ENCODE assay signal across 8 cellular contexts in the genomic region with DNA sequence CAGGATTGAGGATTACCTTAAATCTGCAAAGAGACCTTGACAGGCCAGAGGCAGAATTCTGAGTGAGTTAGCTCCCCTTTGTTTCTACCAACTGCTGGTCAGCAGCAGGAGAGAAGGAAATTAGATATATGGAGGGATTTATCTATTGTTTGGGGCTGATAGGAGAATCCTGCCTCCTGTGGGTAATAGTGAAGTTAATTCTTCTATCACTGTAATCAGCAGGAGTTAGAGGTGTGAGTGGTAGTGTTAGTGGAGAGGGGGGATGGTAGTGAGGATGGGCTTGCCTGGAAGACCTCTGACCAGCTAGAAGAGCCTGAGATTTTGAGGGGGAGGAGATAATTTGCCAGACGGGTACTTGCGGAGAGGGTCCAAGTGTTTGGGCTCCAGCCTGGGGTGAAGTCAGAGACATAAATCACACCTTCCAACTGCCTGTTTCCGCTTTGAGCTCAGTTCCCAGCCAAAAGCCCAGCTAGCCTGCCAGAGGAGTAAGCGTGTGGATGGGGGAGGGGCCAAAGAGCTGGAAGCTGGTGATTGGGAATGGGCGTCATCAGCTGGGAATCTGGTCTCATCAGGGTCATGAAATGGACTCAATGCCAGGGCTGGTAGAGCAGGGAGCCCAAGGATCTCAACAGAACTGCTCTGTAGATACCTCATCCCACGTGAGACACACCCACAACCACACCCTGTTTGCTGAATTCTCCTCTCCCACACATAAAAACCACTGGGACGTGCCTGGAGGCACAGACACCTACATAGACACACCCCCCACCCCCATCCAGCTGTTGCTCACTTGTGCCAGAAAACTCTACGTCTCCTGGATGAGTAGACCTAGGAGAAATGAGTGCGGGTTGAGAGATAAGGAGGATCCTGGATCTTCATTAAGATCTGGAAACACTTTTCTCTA. TPM values are rescaled to one million over a fixed set of nuclear protein-coding genes. Genes with fewer than 3 reads are reported as not detected.
DNase-seq lines count a peak whose midpoint lies in the region; ATAC-seq and TF ChIP-seq lines count a peak whose summit lies in the region.

No MANE protein-coding gene starts in this region.

- H3K9me3 Mint-ChIP-seq in CD4-positive, alpha-beta T cell = no peaks in the 10 kb centered on the region
- no peaks in the 10 kb centered on the region for H3K9me3 Mint-ChIP-seq in CD8-positive, alpha-beta T cell

- no peak for TF ChIP-seq CTCF in AG04450 (IDR thresholded peaks at IDR 0.05; ENCODE audit: low read depth, low read length)
- TF ChIP-seq CTCF in CD4-positive, alpha-beta T cell (IDR thresholded peaks at IDR 0.05) = no peak
- TF ChIP-seq CTCF in CD8-positive, alpha-beta T cell (IDR thresholded peaks at IDR 0.05) = no peak

- H3K4me3 Mint-ChIP-seq in CD4-positive, alpha-beta T cell = no peak overlapping the region
- H3K4me3 Mint-ChIP-seq in CD8-positive, alpha-beta T cell = no peak overlapping the region

- H3K9me3 ChIP-seq in AG04450 (ENCODE audit: control insufficient read depth, insufficient read depth, low read length) (no peaks in the 10 kb centered on the region), duodenal mucosa (ENCODE audit: control insufficient read depth in 1 of 2, low read length in 2 of 2) (no peaks in the 10 kb centered on the region), muscle layer of colon (ENCODE audit: low read length) (no peaks in the 10 kb centered on the region)
- H3K9me3 ChIP-seq in CD4-positive, alpha-beta T cell (ENCODE audit: control insufficient read depth, low read length) = no peaks in the 10 kb centered on the region
- no peaks in the 10 kb centered on the region for H3K9me3 ChIP-seq in CD8-positive, alpha-beta T cell (ENCODE audit: low read length)

- no peaks in the 10 kb centered on the region for H3K27me3 ChIP-seq in AG04450 (ENCODE audit: control insufficient read depth, insufficient read depth, low read length)
- H3K27me3 ChIP-seq in duodenal mucosa (ENCODE audit: control insufficient read depth in 1 of 2, insufficient read depth in 2 of 2, low read length in 2 of 2) = peaks cover 4% of the 10 kb centered on the region in 2 donors
- H3K27me3 ChIP-seq in muscle layer of colon (ENCODE audit: control insufficient read depth in 1 of 2, insufficient read depth in 2 of 2, low read length in 2 of 2) = no peaks in the 10 kb centered on the region
- no peaks in the 10 kb centered on the region for H3K27me3 ChIP-seq in CD4-positive, alpha-beta T cell (ENCODE audit: control insufficient read depth, insufficient read depth, low read length)
- H3K27me3 ChIP-seq in CD8-positive, alpha-beta T cell (ENCODE audit: insufficient read depth, low read length) = no peaks in the 10 kb centered on the region

- H3K4me1 ChIP-seq in duodenal mucosa (ENCODE audit: control insufficient read depth in 1 of 2, insufficient read depth in 2 of 2, low read length in 2 of 2) (peaks cover 0 to 12% of the 10 kb centered on the region in 2 donors), muscle layer of colon (ENCODE audit: insufficient read depth, low read length) (peaks cover 48% of the 10 kb centered on the region)
- peaks cover 14% of the 10 kb centered on the region for H3K4me1 ChIP-seq in CD8-positive, alpha-beta T cell (ENCODE audit: insufficient read depth, low read length)

- H3K27ac ChIP-seq in AG04450 (ENCODE audit: low read depth, low read length) (no peak overlapping the region), duodenal mucosa (ENCODE audit: low read depth, low read length) (peak overlapping the region; percentile 37), muscle layer of colon (ENCODE audit: low read depth, low read length) (peak overlapping the region; percentile 93)
- H3K27ac ChIP-seq in CD4-positive, alpha-beta T cell (ENCODE audit: low read depth, low read length) = no peak overlapping the region
- no peak overlapping the region for H3K27ac ChIP-seq in CD8-positive, alpha-beta T cell (ENCODE audit: low read depth, low read length)

- H3K9ac ChIP-seq in duodenal mucosa (ENCODE audit: low read depth in 1 of 2, low read length in 2 of 2) (no peak overlapping the region), muscle layer of colon (ENCODE audit: low read length) (peak overlapping the region; percentile 12)

- H3K27me3 Mint-ChIP-seq in CD4-positive, alpha-beta T cell = no peaks in the 10 kb centered on the region
- H3K27me3 Mint-ChIP-seq in CD8-positive, alpha-beta T cell (ENCODE audit: low read depth) = no peaks in the 10 kb centered on the region

- CTCF ChIA-PET in AG04450 (lab: Charles Lee) = interaction anchor here (0.6 to 4.5 kb wide), 10 partner anchors 7 to 218 kb away, joined by 3 to 47 read pairs (median 4); a partner anchor contains a TSS
- CTCF ChIA-PET in CD4-positive, alpha-beta T cell (lab: Charles Lee) = interaction anchor here (0.6 to 4.3 kb wide), 2 partner anchors 33 to 115 kb away, joined by 3 to 21 read pairs; no protein-coding TSS in a partner anchor
- CTCF ChIA-PET in CD8-positive, alpha-beta T cell (lab: Charles Lee) = interaction anchor here (0.7 to 33.4 kb wide), 8 partner anchors 7 to 31 kb away, joined by 3 to 1006 read pairs (median 4); a partner anchor contains a TSS

- DNase-seq in AG04450 (ENCODE audit: low read depth, low spot score) (peak; percentile 16), LoVo (ENCODE audit: low spot score) (peak; percentile 57), glomerular visceral epithelial cell (ENCODE audit: extremely low spot score) (no peak), SK-N-DZ (ENCODE audit: low spot score) (no peak)
- no peak for DNase-seq in CD4-positive, alpha-beta T cell
- DNase-seq in CD8-positive, alpha-beta T cell = no peak

- intact Hi-C loops in CD4-positive, alpha-beta T cell (cut with DNase I, micrococcal nuclease) = no loop called here
- intact Hi-C loops in CD8-positive, alpha-beta T cell (cut with DNase I, micrococcal nuclease) = no loop called here

- H3K4me3 ChIP-seq in AG04450 (ENCODE audit: low read depth, low read length) (no peak overlapping the region), duodenal mucosa (ENCODE audit: low read depth in 1 of 2, low read length in 2 of 2) (no peak overlapping the region), muscle layer of colon (ENCODE audit: low read depth in 1 of 2, low read length in 2 of 2) (no peak overlapping the region)
- H3K4me3 ChIP-seq in CD8-positive, alpha-beta T cell (ENCODE audit: low read depth, low read length) = no peak overlapping the region

- no peaks in the 10 kb centered on the region for H3K36me3 ChIP-seq in duodenal mucosa (ENCODE audit: control insufficient read depth in 1 of 2, insufficient read depth in 2 of 2, low read length in 2 of 2)
- no peaks in the 10 kb centered on the region for H3K36me3 ChIP-seq in muscle layer of colon (ENCODE audit: insufficient read depth, low read length)
- no peaks in the 10 kb centered on the region for H3K36me3 ChIP-seq in CD8-positive, alpha-beta T cell (ENCODE audit: insufficient read depth, low read length)

- POLR2A ChIA-PET in AG04450 (lab: Yijun Ruan, JAX) = no interaction called here
- POLR2A ChIA-PET in CD4-positive, alpha-beta T cell (lab: Charles Lee) = interaction anchor here (0.6 to 1.1 kb wide), 4 partner anchors 19 to 33 kb away, joined by 3 to 4 read pairs (median 3); no protein-coding TSS in a partner anchor
- POLR2A ChIA-PET in CD8-positive, alpha-beta T cell (lab: Charles Lee) = interaction anchor here (3.0 kb wide), 1 partner anchor 32 kb away, joined by 13 read pairs; no protein-coding TSS in a partner anchor

- H3K4me1 Mint-ChIP-seq in CD4-positive, alpha-beta T cell (ENCODE audit: low read depth) = peaks cover 47% of the 10 kb centered on the region
- H3K4me1 Mint-ChIP-seq in CD8-positive, alpha-beta T cell (ENCODE audit: low read depth) = peaks cover 44% of the 10 kb centered on the region

- no peak for ATAC-seq in CD4-positive, alpha-beta T cell (ENCODE audit: poor library complexity)
- ATAC-seq in CD8-positive, alpha-beta T cell = no peak

- no peak overlapping the region for H3K27ac Mint-ChIP-seq in CD4-positive, alpha-beta T cell
- no peak overlapping the region for H3K27ac Mint-ChIP-seq in CD8-positive, alpha-beta T cell

- no peaks in the 10 kb centered on the region for H3K36me3 Mint-ChIP-seq in CD4-positive, alpha-beta T cell (ENCODE audit: low read depth)
- H3K36me3 Mint-ChIP-seq in CD8-positive, alpha-beta T cell = no peaks in the 10 kb centered on the region

RNA-seq across cellular contexts. Expression of a gene that starts 13.1 kb away (rescaled TPM):
- polyA plus RNA-seq in AG04450 (2011; rRNA removed) = 160 and 185 TPM in 2 replicates
- polyA minus RNA-seq in AG04450 (2011; rRNA and poly(A)+ RNA removed) = 241 and 280 TPM in 2 replicates
- 0.05 TPM in 1 of 2 replicates, not detected in the other for polyA plus RNA-seq in SK-N-DZ (2014; cell fraction: cytosol; rRNA removed)
- polyA plus RNA-seq in SK-N-DZ (2014; cell fraction: nucleus; rRNA removed) = 0.05 and 0.12 TPM in 2 replicates
- total RNA-seq in CD4-positive, alpha-beta T cell = 100 to 1,000 TPM; 143 to 159 TPM
- total RNA-seq in CD8-positive, alpha-beta T cell = 100 to 1,000 TPM; 115 to 125 TPM

RNA-seq across cellular contexts. Expression of a gene that starts 41.2 kb away (rescaled TPM):
- not detected in 2 replicates for polyA plus RNA-seq in AG04450 (2011; rRNA removed)
- polyA minus RNA-seq in AG04450 (2011; rRNA and poly(A)+ RNA removed) = not detected in 2 replicates
- 182 and 238 TPM in 2 replicates for polyA plus RNA-seq in SK-N-DZ (2014; cell fraction: cytosol; rRNA removed)
- 127 and 151 TPM in 2 replicates for polyA plus RNA-seq in SK-N-DZ (2014; cell fraction: nucleus; rRNA removed)
- total RNA-seq in CD4-positive, alpha-beta T cell = under 1 TPM in 1 of 2 experiments, not detected in 1; 0.58 TPM
- 1 to 10 TPM in 1 of 2 experiments, not detected in 1; 1.0 TPM for total RNA-seq in CD8-positive, alpha-beta T cell

RNA-seq across cellular contexts. Expression of a gene that starts 47.6 kb away (rescaled TPM):
- 1.5 and 2.8 TPM in 2 replicates for polyA plus RNA-seq in AG04450 (2011; rRNA removed)
- 2.9 and 3.1 TPM in 2 replicates for polyA minus RNA-seq in AG04450 (2011; rRNA and poly(A)+ RNA removed)
- 19.5 and 30.2 TPM in 2 replicates for polyA plus RNA-seq in SK-N-DZ (2014; cell fraction: cytosol; rRNA removed)
- 7.6 and 21.2 TPM in 2 replicates for polyA plus RNA-seq in SK-N-DZ (2014; cell fraction: nucleus; rRNA removed)
- 1 to 10 TPM; 3.8 to 4.7 TPM for total RNA-seq in CD4-positive, alpha-beta T cell
- total RNA-seq in CD8-positive, alpha-beta T cell = 1 to 10 TPM; 2.1 TPM

Comparison
In these comparisons a context has a peak if more than half of its experiments do, and no peak if none do; other contexts are left out.
1. DNase-seq: peak in AG04450 (single experiment) and LoVo (single experiment); none in glomerular visceral epithelial cell (single experiment), SK-N-DZ (single experiment), CD4-positive, alpha-beta T cell (0 of 10) and CD8-positive, alpha-beta T cell (0 of 7).
2. H3K27ac ChIP-seq: peak in duodenal mucosa (single experiment) and muscle layer of colon (single experiment); none in AG04450 (single experiment), CD4-positive, alpha-beta T cell (single experiment) and CD8-positive, alpha-beta T cell (single experiment).